Comparison of ENCODE assay signal across 9 cellular contexts in the genomic region with DNA sequence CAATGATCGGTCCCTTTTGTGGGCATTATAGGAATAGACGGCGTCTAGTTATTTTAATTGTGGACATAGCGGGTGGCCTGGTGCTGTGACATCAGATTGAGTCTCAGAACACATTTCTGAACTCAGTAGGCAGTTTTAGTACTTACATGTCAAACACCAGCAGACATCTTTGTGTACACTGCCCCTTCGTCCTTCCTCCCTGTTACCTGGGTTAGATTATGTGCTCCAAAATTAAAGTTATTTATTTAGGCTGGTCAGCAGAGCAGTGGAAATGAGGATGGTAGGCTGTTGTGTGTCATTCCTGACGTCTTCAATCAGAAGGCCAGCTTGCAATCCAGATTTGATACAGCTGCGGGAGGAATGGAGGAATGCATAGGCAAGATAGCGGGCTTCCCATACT. TPM values are rescaled to one million over a fixed set of nuclear protein-coding genes. Genes with fewer than 3 reads are reported as not detected.
DNase-seq lines count a peak whose midpoint lies in the region; ATAC-seq and TF ChIP-seq lines count a peak whose summit lies in the region.
"Had no signal": no experiment of that assay in that cellular context is flagged by ENCODE, and none has a peak within 500 bp of the region (broad histone marks: within the 10 kb centered on the region; RNA-seq: fewer than 3 reads in every experiment).

No MANE protein-coding gene starts in this region.

- TF ChIP-seq CTCF in HEK293 (tag by site-specific recombination; IDR thresholded peaks at IDR 0.05) (no peak), brain (conservative IDR thresholded peaks at IDR 0.05) (no peak)

- peak overlapping the region; percentile 39 to 97 (median 78) for H3K9ac ChIP-seq in subcutaneous abdominal adipose tissue (ENCODE audit: low read length in 5 of 5)

- H3K27ac ChIP-seq in HEK293 (ENCODE audit: extremely low read depth, low read depth, low read length) (peak overlapping the region; percentile 100), subcutaneous abdominal adipose tissue (ENCODE audit: low read depth, low read length) (peak overlapping the region; percentile 96)

- DNase-seq in left kidney (ENCODE audit: low read depth, low spot score) (peak; percentile 38), COLO668 (lab: John Stamatoyannopoulos, UW; ENCODE audit: unreplicated experiment) (no peak)

- H3K4me1 Mint-ChIP-seq in brain = peaks cover 73% of the 10 kb centered on the region

- CTCF ChIA-PET in HEK293 (lab: Yijun Ruan, JAX) = interaction anchor here (0.6 to 1.2 kb wide), 4 partner anchors 107 to 482 kb away, joined by 3 to 4 read pairs (median 4); no protein-coding TSS in a partner anchor

- peak overlapping the region; percentile 87 to 98 (median 96) for H3K27ac Mint-ChIP-seq in brain
- H3K27ac Mint-ChIP-seq: activated naive CD4-positive, alpha-beta T cell treated with anti-CD3 and anti-CD28 coated beads, Interleukin-2, amount 50 U/mL, for 72 hours had no signal

- H3K9me3 Mint-ChIP-seq in brain = peaks cover 0 to 7% (median 0%) of the 10 kb centered on the region in 5 experiments
- H3K9me3 Mint-ChIP-seq: activated naive CD4-positive, alpha-beta T cell treated with anti-CD3 and anti-CD28 coated beads, Interleukin-2, amount 50 U/mL, for 72 hours had no signal

- ATAC-seq in GM18498 (IDR thresholded peaks at IDR 0.05; ENCODE audit: unreplicated experiment) (no peak), HG02759 (IDR thresholded peaks at IDR 0.05; ENCODE audit: unreplicated experiment) (no peak)
- ATAC-seq: activated naive CD4-positive, alpha-beta T cell treated with anti-CD3 and anti-CD28 coated beads, Interleukin-2, amount 50 U/mL, for 72 hours; sciatic nerve had no signal

- no peaks in the 10 kb centered on the region for H3K27me3 ChIP-seq in subcutaneous abdominal adipose tissue (ENCODE audit: control insufficient read depth in 5 of 5, insufficient read depth in 4 of 5, low read length in 5 of 5)

- H3K4me1 ChIP-seq in HEK293 (ENCODE audit: control insufficient read depth, insufficient read depth, low read length) (peaks cover 35% of the 10 kb centered on the region), subcutaneous abdominal adipose tissue (ENCODE audit: control insufficient read depth in 5 of 5, insufficient read depth in 5 of 5, low read length in 5 of 5) (peaks cover 2 to 69% (median 58%) of the 10 kb centered on the region in 5 donors)

- H3K36me3 ChIP-seq in HEK293 (ENCODE audit: control insufficient read depth in 2 of 2, insufficient read depth in 1 of 2, low read length in 2 of 2) = no peaks in the 10 kb centered on the region
- H3K36me3 ChIP-seq in subcutaneous abdominal adipose tissue (ENCODE audit: control insufficient read depth in 5 of 5, insufficient read depth in 5 of 5, low read length in 5 of 5) = peaks cover 0 to 4% (median 0%) of the 10 kb centered on the region in 5 donors

- peaks cover 53% of the 10 kb centered on the region for H3K27me3 Mint-ChIP-seq in brain

- POLR2A ChIA-PET in HEK293 (lab: Yijun Ruan, JAX) = interaction anchor here (0.5 to 0.7 kb wide), 3 partner anchors 23 to 256 kb away, joined by 3 to 4 read pairs (median 3); no protein-coding TSS in a partner anchor

- no peaks in the 10 kb centered on the region for H3K36me3 Mint-ChIP-seq in brain

- H3K9me3 ChIP-seq in HEK293 (ENCODE audit: control insufficient read depth, insufficient read depth, low read depth, low read length) (no peaks in the 10 kb centered on the region), subcutaneous abdominal adipose tissue (ENCODE audit: control insufficient read depth in 5 of 5, low read length in 5 of 5) (no peaks in the 10 kb centered on the region)

- H3K4me3 Mint-ChIP-seq in brain = peak overlapping the region; percentile 86 to 96 (median 92)

- H3K4me3 ChIP-seq in HEK293 (ENCODE audit: low read depth, low read length) (peak overlapping the region; percentile 69), subcutaneous abdominal adipose tissue (ENCODE audit: low read depth in 1 of 5, low read length in 5 of 5) (peak overlapping the region; percentile 88 to 93 (median 89))

TF ChIP-seq in HEK293, 187 proteins besides CTCF, POLR2A, EP300 and RAD21 (continues in another document):
- TF ChIP-seq ZNF184 (tag by site-specific recombination; IDR thresholded peaks at IDR 0.05) = no peak
- no peak for TF ChIP-seq ZNF510 (tag by site-specific recombination; IDR thresholded peaks at IDR 0.05; ENCODE audit: insufficient replicate concordance)
- TF ChIP-seq ZNF664 (tag by site-specific recombination; IDR thresholded peaks at IDR 0.05) = no peak
- TF ChIP-seq GLI2 (tag by site-specific recombination; IDR thresholded peaks at IDR 0.05; ENCODE audit: borderline replicate concordance, low read depth) = no peak
- no peak for TF ChIP-seq ZNF423 (tag by site-specific recombination; IDR thresholded peaks at IDR 0.05)
- TF ChIP-seq ZSCAN4 (tag by site-specific recombination; IDR thresholded peaks at IDR 0.05) = no peak
- no peak for TF ChIP-seq SALL2 (tag by site-specific recombination; IDR thresholded peaks at IDR 0.05; ENCODE audit: borderline replicate concordance)
- no peak for TF ChIP-seq ZNF76 (tag by site-specific recombination; IDR thresholded peaks at IDR 0.05; ENCODE audit: borderline replicate concordance, low read depth)
- no peak for TF ChIP-seq ZNF776 (tag by site-specific recombination; IDR thresholded peaks at IDR 0.05; ENCODE audit: borderline replicate concordance)
- TF ChIP-seq GFI1B (tag by site-specific recombination; IDR thresholded peaks at IDR 0.05) = 0 out of 2 replicates have a peak, but pooled peaks have one; percentile 38
- TF ChIP-seq REPIN1 (tag by site-specific recombination; IDR thresholded peaks at IDR 0.05; ENCODE audit: low read depth) = no peak
- TF ChIP-seq ZNF148 (tag by site-specific recombination; IDR thresholded peaks at IDR 0.05; ENCODE audit: borderline replicate concordance) = no peak
- no peak for TF ChIP-seq ZNF529 (tag by site-specific recombination; IDR thresholded peaks at IDR 0.05; ENCODE audit: insufficient replicate concordance)
- peak; percentile 62 for TF ChIP-seq ZNF629 (tag by site-specific recombination; IDR thresholded peaks at IDR 0.05)
- no peak for TF ChIP-seq ZNF354C (tag by site-specific recombination; IDR thresholded peaks at IDR 0.05; ENCODE audit: borderline replicate concordance, low read depth)
- no peak for TF ChIP-seq ZNF600 (tag by site-specific recombination; IDR thresholded peaks at IDR 0.05)
- TF ChIP-seq ZNF596 (tag by site-specific recombination; IDR thresholded peaks at IDR 0.05) = no peak
- no peak for TF ChIP-seq ZNF248 (tag by site-specific recombination; IDR thresholded peaks at IDR 0.05)

RNA-seq across cellular contexts. Expression of gene TCF7L2, which starts 3.7 kb away (rescaled TPM):
- 6.1 TPM for polyA plus RNA-seq in brain (ENCODE audit: insufficient read depth, low read depth, low replicate concordance)
